ENCODE assay signal across 8 cellular contexts in the genomic region with DNA sequence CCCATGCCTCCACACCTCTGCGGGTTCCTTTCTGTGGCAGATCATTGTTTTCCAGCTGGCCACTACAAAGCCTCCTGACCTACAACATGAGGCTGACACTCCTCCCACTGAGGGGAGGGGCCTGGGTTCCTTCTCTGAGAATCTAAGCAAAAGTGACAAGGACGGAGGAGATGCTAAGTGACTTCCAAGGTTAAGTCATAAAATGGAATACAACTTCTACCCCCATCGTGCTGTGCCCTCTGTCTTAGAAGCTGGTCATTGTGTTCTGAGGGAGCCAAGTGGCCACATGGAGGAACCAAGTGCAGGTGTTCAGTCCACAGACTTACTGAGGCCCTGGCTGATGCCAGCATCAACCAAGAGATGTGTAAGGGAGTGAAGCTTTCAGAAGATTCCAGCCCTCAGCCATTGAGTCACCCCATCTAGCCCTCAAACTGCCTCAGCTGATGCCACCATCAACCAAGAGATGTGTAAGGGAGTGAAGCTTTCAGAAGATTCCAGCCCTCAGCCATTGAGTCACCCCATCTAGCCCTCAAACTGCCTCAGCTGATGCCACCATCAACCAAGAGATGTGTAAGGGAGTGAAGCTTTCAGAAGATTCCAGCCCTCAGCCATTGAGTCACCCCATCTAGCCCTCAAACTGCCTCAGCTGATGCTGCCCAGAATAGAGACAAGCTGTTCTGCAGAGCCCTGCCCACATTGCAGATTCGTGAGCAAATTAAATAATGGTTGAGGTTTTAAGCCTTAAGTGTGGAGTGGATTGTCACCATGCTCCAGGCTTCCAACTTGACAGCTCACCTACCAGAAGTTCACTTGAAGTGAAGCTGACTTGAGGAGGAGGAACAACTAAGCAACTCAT.
A peak's percentile ranks its signal among the peaks of the same experiment; 100 is the strongest.
DNase-seq lines count a peak whose midpoint lies in the region; ATAC-seq and TF ChIP-seq lines count a peak whose summit lies in the region.
"Not testable (repeated sequence)": the region's sequence is repeated elsewhere in the genome, so short reads cannot be mapped to it uniquely, and the experiment has no call there.

No MANE protein-coding gene starts in this region.

- not testable (repeated sequence) for H3K79me2 ChIP-seq in mammary epithelial cell (ENCODE audit: insufficient read depth, low read length); hepatocyte

- not testable (repeated sequence) for TF ChIP-seq CTCF in HFFc6 (IDR thresholded peaks at IDR 0.05); mammary epithelial cell (conservative IDR thresholded peaks at IDR 0.05 in 1 of 2, IDR thresholded peaks at IDR 0.05 in 1 of 2; ENCODE audit: extremely low read depth in 1 of 2, insufficient read depth in 1 of 2, low read depth in 1 of 2, low read length in 2 of 2); hepatocyte (IDR thresholded peaks at IDR 0.05; ENCODE audit: poor library complexity)

- H3K9ac ChIP-seq in mammary epithelial cell (ENCODE audit: insufficient read depth, low read length), result not testable (repeated sequence)

- not testable (repeated sequence) for H3K36me3 Mint-ChIP-seq in HFFc6 (ENCODE audit: low read depth)
- peaks cover 29% of the 10 kb centered on the region for H3K36me3 Mint-ChIP-seq in activated CD4-positive, alpha-beta memory T cell treated with anti-CD3 and anti-CD28 coated beads for 36 hours
- H3K36me3 Mint-ChIP-seq in natural killer cell treated with Interleukin-12 subunit alpha and Interleukin-12 subunit beta and Interleukin-15 and Interleukin-18, amount 100 ng/mL, for 72 hours, result peaks cover 21% of the 10 kb centered on the region

- POLR2A ChIA-PET in activated CD4-positive, alpha-beta memory T cell treated with anti-CD3 and anti-CD28 coated beads for 36 hours (lab: Charles Lee), result interaction anchor here (0.9 to 1.4 kb wide), 3 partner anchors 120 to 208 kb away, joined by 3 to 4 read pairs (median 4); a partner anchor contains a TSS

- peak overlapping the region; percentile 82 for H3K27ac Mint-ChIP-seq in HFFc6
- H3K27ac Mint-ChIP-seq in activated CD4-positive, alpha-beta memory T cell treated with anti-CD3 and anti-CD28 coated beads for 36 hours, result peak overlapping the region; percentile 79
- H3K27ac Mint-ChIP-seq in natural killer cell treated with Interleukin-12 subunit alpha and Interleukin-12 subunit beta and Interleukin-15 and Interleukin-18, amount 100 ng/mL, for 72 hours, result peak overlapping the region; percentile 51 to 65

- H3K4me1 ChIP-seq in mammary epithelial cell (ENCODE audit: insufficient read depth, low read length) (peaks cover 19% of the 10 kb centered on the region), hepatocyte (ENCODE audit: insufficient read depth) (peaks cover 20% of the 10 kb centered on the region)

- H3K9me3 Mint-ChIP-seq in HFFc6; activated CD4-positive, alpha-beta memory T cell treated with anti-CD3 and anti-CD28 coated beads for 36 hours; natural killer cell treated with Interleukin-12 subunit alpha and Interleukin-12 subunit beta and Interleukin-15 and Interleukin-18, amount 100 ng/mL, for 72 hours: not testable (repeated sequence)

- not testable (repeated sequence) for H3K9me2 ChIP-seq in hepatocyte (replicated peaks; ENCODE audit: insufficient read depth)

- intact Hi-C loops in activated CD4-positive, alpha-beta memory T cell treated with anti-CD3 and anti-CD28 coated beads for 36 hours (cut with micrococcal nuclease), result loop anchor here (1.0 kb wide), 2 partner anchors 120 to 389 kb away; no protein-coding TSS in a partner anchor
- intact Hi-C loops in mammary epithelial cell (cut with micrococcal nuclease), result loop anchor here (1.0 to 10.0 kb wide), 11 partner anchors 65 to 1315 kb away; a partner anchor contains a TSS

- H3K27me3 Mint-ChIP-seq in HFFc6 (ENCODE audit: insufficient read depth); activated CD4-positive, alpha-beta memory T cell treated with anti-CD3 and anti-CD28 coated beads for 36 hours; natural killer cell treated with Interleukin-12 subunit alpha and Interleukin-12 subunit beta and Interleukin-15 and Interleukin-18, amount 100 ng/mL, for 72 hours: not testable (repeated sequence)

- 65% methylated on average over 4 of the region's 4 CpGs for whole genome bisulfite sequencing in mammary epithelial cell (ENCODE audit: low coverage, missing lambda C conversion rate)
- 77% methylated on average over 4 of the region's 4 CpGs for WGBS in hepatocyte (ENCODE audit: low lambda C conversion rate, missing lambda C conversion rate)

- peak overlapping the region; percentile 79 for H3K4me3 Mint-ChIP-seq in HFFc6
- not testable (repeated sequence) for H3K4me3 Mint-ChIP-seq in activated CD4-positive, alpha-beta memory T cell treated with anti-CD3 and anti-CD28 coated beads for 36 hours; natural killer cell treated with Interleukin-12 subunit alpha and Interleukin-12 subunit beta and Interleukin-15 and Interleukin-18, amount 100 ng/mL, for 72 hours

- peak; percentile 52 to 68 for ATAC-seq in natural killer cell treated with Interleukin-12 subunit alpha and Interleukin-12 subunit beta and Interleukin-15 and Interleukin-18, amount 100 ng/mL, for 72 hours

- DNase-seq in EL, result peak; percentile 47
- DNase-seq in HFFc6, result peak; percentile 66
- peak; percentile 1 for DNase-seq in MG63
- DNase-seq in activated CD4-positive, alpha-beta memory T cell treated with anti-CD3 and anti-CD28 coated beads for 36 hours, result peak; percentile 64
- peak; percentile 60 for DNase-seq in mammary epithelial cell
- peak; percentile 25 for DNase-seq in hepatocyte (ENCODE audit: low spot score)
- not testable (repeated sequence) for DNase-seq in natural killer cell treated with Interleukin-12 subunit alpha and Interleukin-12 subunit beta and Interleukin-15 and Interleukin-18, amount 100 ng/mL, for 72 hours (ENCODE audit: low spot score)

- not testable (repeated sequence) for BruUV-seq in mammary epithelial cell (replicated peaks; lab: Mats Ljungman, UMichigan)

- H3K27ac ChIP-seq in mammary epithelial cell (ENCODE audit: insufficient read depth, low read depth, low read length) (peak overlapping the region; percentile 50), hepatocyte (peak overlapping the region; percentile 84), temporal lobe (ENCODE audit: low read depth, low read length) (peak overlapping the region; percentile 46)

- CTCF ChIA-PET in activated CD4-positive, alpha-beta memory T cell treated with anti-CD3 and anti-CD28 coated beads for 36 hours (lab: Charles Lee), result interaction anchor here (0.8 to 1.8 kb wide), 18 partner anchors 8 to 479 kb away, joined by 3 to 8 read pairs (median 3); a partner anchor contains a TSS
- CTCF ChIA-PET in mammary epithelial cell (lab: Charles Lee; ENCODE audit: low non-redundant PET), result interaction anchor here (0.6 to 0.7 kb wide), 2 partner anchors 95 to 474 kb away, joined by 4 to 11 read pairs; no protein-coding TSS in a partner anchor

- dilution Hi-C loops in mammary epithelial cell (cut with HindIII; ENCODE audit: low sequenced_read_pairs), result loop anchor here (5.0 to 25.0 kb wide), 2 partner anchors 192 to 392 kb away; a partner anchor contains a TSS

- not testable (repeated sequence) for H3K36me3 ChIP-seq in MG63; mammary epithelial cell (ENCODE audit: insufficient read depth, low read length); hepatocyte (replicated peaks; ENCODE audit: insufficient read depth, low read depth)

- not testable (repeated sequence) for H3K9me3 ChIP-seq in MG63; mammary epithelial cell (replicated peaks; ENCODE audit: insufficient read depth, low read length); hepatocyte (ENCODE audit: low read depth)

- peaks cover 52% of the 10 kb centered on the region for H3K4me1 Mint-ChIP-seq in HFFc6 (ENCODE audit: low read depth)
- peaks cover 51% of the 10 kb centered on the region for H3K4me1 Mint-ChIP-seq in activated CD4-positive, alpha-beta memory T cell treated with anti-CD3 and anti-CD28 coated beads for 36 hours (ENCODE audit: low read depth)
- peaks cover 17 to 22% of the 10 kb centered on the region in 2 donors for H3K4me1 Mint-ChIP-seq in natural killer cell treated with Interleukin-12 subunit alpha and Interleukin-12 subunit beta and Interleukin-15 and Interleukin-18, amount 100 ng/mL, for 72 hours (ENCODE audit: low read depth in 2 of 2)

- H3K4me3 ChIP-seq in MG63; mammary epithelial cell (replicated peaks in 1 of 3; ENCODE audit: insufficient read depth in 1 of 3, low read depth in 2 of 3, low read length in 3 of 3); hepatocyte: not testable (repeated sequence)

- in situ Hi-C loops in mammary epithelial cell (cut with MboI; ENCODE audit: low sequenced_read_pairs in 2 of 2), result loop anchor here (5.0 to 25.0 kb wide), 3 partner anchors 158 to 475 kb away; a partner anchor contains a TSS

- not testable (repeated sequence) for H3K27me3 ChIP-seq in MG63; mammary epithelial cell (ENCODE audit: insufficient read depth, low read length); hepatocyte

- H4K20me1 ChIP-seq in mammary epithelial cell (ENCODE audit: insufficient read depth, low read length); hepatocyte (ENCODE audit: insufficient read depth, poor library complexity, severe bottlenecking): not testable (repeated sequence)

- not testable (repeated sequence) for H2AFZ ChIP-seq in mammary epithelial cell (ENCODE audit: low read depth, low read length); hepatocyte

- H3K4me2 ChIP-seq in mammary epithelial cell (ENCODE audit: insufficient read depth, low read depth, low read length) (peak overlapping the region; percentile 83), hepatocyte (peak overlapping the region; percentile 63)
